ENCODE assay signal across 20 cellular contexts in genomic region chr15:59550961-59551360, GRCh38.
DNase-seq lines count a peak whose midpoint lies in the region; TF ChIP-seq lines count a peak whose summit lies in the region.
"Had no signal": no experiment of that assay in that cellular context is flagged by ENCODE, and none has a peak within 500 bp of the region (broad histone marks: within the 10 kb centered on the region; RNA-seq: fewer than 3 reads in every experiment).

No MANE protein-coding gene starts in this region.

- no peak overlapping the region for H3K4me2 ChIP-seq in hepatocyte
- H3K4me2 ChIP-seq: KMS-11, neural progenitor cell had no signal

- H3K27me3 ChIP-seq in Caco-2 (replicated peaks; ENCODE audit: control insufficient read depth, insufficient read depth, low read length) (no peaks in the 10 kb centered on the region; the same call in 1 of the 2 replicates), hepatocyte (no peaks in the 10 kb centered on the region), esophagus squamous epithelium (peaks cover 0 to 53% (median 0%) of the 10 kb centered on the region in 4 donors)
- H3K27me3 ChIP-seq: right lobe of liver had no signal

- BruUV-seq in Caco-2 (replicated peaks; lab: Mats Ljungman, UMichigan) = no TSS peak

- CTCF ChIA-PET in Caco-2 (lab: Charles Lee) (interaction anchor here (1.2 kb wide), 1 partner anchor 22 kb away, joined by 4 read pairs; no protein-coding TSS in a partner anchor), HEK293 (lab: Yijun Ruan, JAX) (interaction anchor here (0.8 kb wide), 2 partner anchors 18 to 22 kb away, joined by 4 read pairs; no protein-coding TSS in a partner anchor)

- H3K9me2 ChIP-seq in hepatocyte (replicated peaks; ENCODE audit: insufficient read depth) = no peaks in the 10 kb centered on the region

- no peak overlapping the region for H3K4me3 Mint-ChIP-seq in Caco-2 (ENCODE audit: unreplicated experiment)
- H3K4me3 Mint-ChIP-seq: activated CD8-positive, alpha-beta T cell treated with anti-CD3 and anti-CD28 coated beads for 36 hours; activated naive CD8-positive, alpha-beta T cell treated with anti-CD3 and anti-CD28 coated beads, Interleukin-2, amount 10 ng/mL, durations not matched to agents 7 days and 5 days; neural progenitor cell; stimulated activated naive CD8-positive, alpha-beta T cell treated with anti-CD3 and anti-CD28 coated beads, Interleukin-15, Interleukin-2, amounts not matched to agents 100 ng/mL and 50 ng/mL, for 24 hours had no signal

- H3K27me3 Mint-ChIP-seq in Caco-2 (ENCODE audit: insufficient read depth, unreplicated experiment) = peaks cover 2% of the 10 kb centered on the region

- H3K79me2 ChIP-seq in hepatocyte = no peaks in the 10 kb centered on the region

- no peak overlapping the region for H3K27ac Mint-ChIP-seq in Caco-2 (ENCODE audit: unreplicated experiment)
- H3K27ac Mint-ChIP-seq: activated CD8-positive, alpha-beta T cell treated with anti-CD3 and anti-CD28 coated beads for 36 hours; activated naive CD8-positive, alpha-beta T cell treated with anti-CD3 and anti-CD28 coated beads, Interleukin-2, amount 10 ng/mL, durations not matched to agents 7 days and 5 days; neural progenitor cell; stimulated activated naive CD8-positive, alpha-beta T cell treated with anti-CD3 and anti-CD28 coated beads, Interleukin-15, Interleukin-2, amounts not matched to agents 100 ng/mL and 50 ng/mL, for 24 hours had no signal

- H3K9me3 ChIP-seq in Caco-2 = no peaks in the 10 kb centered on the region
- no peaks in the 10 kb centered on the region for H3K9me3 ChIP-seq in HEK293 (ENCODE audit: control insufficient read depth, insufficient read depth, low read depth, low read length)
- no peaks in the 10 kb centered on the region for H3K9me3 ChIP-seq in hepatocyte (ENCODE audit: low read depth)
- no peaks in the 10 kb centered on the region for H3K9me3 ChIP-seq in esophagus squamous epithelium
- H3K9me3 ChIP-seq: lower lobe of right lung, right lobe of liver had no signal

- H2AFZ ChIP-seq in hepatocyte = no peak overlapping the region
- H2AFZ ChIP-seq: neural progenitor cell had no signal

- POLR2A ChIA-PET in Caco-2 (lab: Charles Lee) = no interaction called here
- POLR2A ChIA-PET in HEK293 (lab: Yijun Ruan, JAX) = no interaction called here

- H3K36me3 ChIP-seq in Caco-2 (ENCODE audit: control insufficient read depth, insufficient read depth, low read length) (no peaks in the 10 kb centered on the region), HEK293 (ENCODE audit: control insufficient read depth in 2 of 2, insufficient read depth in 1 of 2, low read length in 2 of 2) (no peaks in the 10 kb centered on the region), hepatocyte (replicated peaks; ENCODE audit: insufficient read depth, low read depth) (no peaks in the 10 kb centered on the region), esophagus squamous epithelium (no peaks in the 10 kb centered on the region)
- H3K36me3 ChIP-seq: lower lobe of right lung, neural progenitor cell, right lobe of liver had no signal

- intact Hi-C loops in Caco-2 (cut with micrococcal nuclease; ENCODE audit: unreplicated experiment) (no loop called here), cardiac septum (cut with DNase I) (no loop called here), esophagus squamous epithelium (cut with DNase I) (no loop called here), posterior cingulate gyrus (cut with DNase I) (no loop called here)

- H3K4me3 ChIP-seq in Caco-2 (ENCODE audit: low read depth, low read length) (no peak overlapping the region), HEK293 (ENCODE audit: low read depth, low read length) (no peak overlapping the region), hepatocyte (no peak overlapping the region), esophagus squamous epithelium (no peak overlapping the region)
- H3K4me3 ChIP-seq: lower lobe of right lung, neural progenitor cell, right lobe of liver had no signal

- DNase-seq in Caco-2 = peak; percentile 24 to 43
- DNase-seq in NCI-H69 (lab: John Stamatoyannopoulos, UW) = peak; percentile 93
- DNase-seq in hepatocyte (ENCODE audit: low spot score) = no peak
- DNase-seq in cardiac septum (ENCODE audit: low spot score) = no peak
- DNase-seq in esophagus squamous epithelium (lab: John Stamatoyannopoulos, UW) = no peak
- no peak for DNase-seq in NOMO-1 treated with DMSO at 0.1 percent for 48 hours (lab: John Stamatoyannopoulos, UW; ENCODE audit: unreplicated experiment)
- no peak for DNase-seq in posterior cingulate gyrus
- DNase-seq: activated CD8-positive, alpha-beta T cell treated with anti-CD3 and anti-CD28 coated beads for 36 hours; activated effector memory CD4-positive, alpha-beta T cell treated with Interleukin-2 at 50 U/mL for 16 hours; activated naive CD8-positive, alpha-beta T cell treated with anti-CD3 and anti-CD28 coated beads, Interleukin-2, amount 10 ng/mL, durations not matched to agents 7 days and 5 days; activated T-cell treated with anti-CD3 and anti-CD28 coated beads for 4 hours; central memory CD4-positive, alpha-beta T cell; lower lobe of right lung; NCI-H1105; NCI-H2171; right lobe of liver had no signal

- peaks cover 34% of the 10 kb centered on the region for H3K4me1 Mint-ChIP-seq in Caco-2 (ENCODE audit: low read depth, unreplicated experiment)
- H3K4me1 Mint-ChIP-seq: activated naive CD8-positive, alpha-beta T cell treated with anti-CD3 and anti-CD28 coated beads, Interleukin-2, amount 10 ng/mL, durations not matched to agents 7 days and 5 days had no signal

- H4K20me1 ChIP-seq in hepatocyte (ENCODE audit: insufficient read depth, poor library complexity, severe bottlenecking) = no peaks in the 10 kb centered on the region

- H3K27ac ChIP-seq in HEK293 (ENCODE audit: extremely low read depth, low read depth, low read length) (no peak overlapping the region), hepatocyte (peak overlapping the region; percentile 3), esophagus squamous epithelium (no peak overlapping the region)
- H3K27ac ChIP-seq: KMS-11, lower lobe of right lung, neural progenitor cell, right lobe of liver had no signal

- no peaks in the 10 kb centered on the region for H3K36me3 Mint-ChIP-seq in Caco-2 (ENCODE audit: insufficient read depth, unreplicated experiment)
- H3K36me3 Mint-ChIP-seq: activated naive CD8-positive, alpha-beta T cell treated with anti-CD3 and anti-CD28 coated beads, Interleukin-2, amount 10 ng/mL, durations not matched to agents 7 days and 5 days; neural progenitor cell had no signal

- H3K4me1 ChIP-seq in Caco-2 (peaks cover 31% of the 10 kb centered on the region), HEK293 (ENCODE audit: control insufficient read depth, insufficient read depth, low read length) (no peaks in the 10 kb centered on the region), hepatocyte (ENCODE audit: insufficient read depth) (peaks cover 12% of the 10 kb centered on the region), esophagus squamous epithelium (peaks cover 0 to 2% (median 0%) of the 10 kb centered on the region in 3 donors)
- H3K4me1 ChIP-seq: lower lobe of right lung had no signal

- TF ChIP-seq CTCF in Caco-2 (IDR thresholded peaks at IDR 0.05; ENCODE audit: insufficient read depth in 1 of 2, low read depth in 1 of 2, low read length in 1 of 2, severe bottlenecking in 1 of 2, unreplicated experiment in 1 of 2) = no peak
- no peak for TF ChIP-seq CTCF in HEK293 (tag by site-specific recombination; IDR thresholded peaks at IDR 0.05)
- no peak for TF ChIP-seq CTCF in hepatocyte (IDR thresholded peaks at IDR 0.05; ENCODE audit: poor library complexity)
- TF ChIP-seq CTCF in esophagus squamous epithelium (IDR thresholded peaks at IDR 0.05) = no peak

- TF ChIP-seq POLR2A in esophagus squamous epithelium (IDR thresholded peaks at IDR 0.05) = no peak

- 32% methylated on average over 4 of the region's 4 CpGs for WGBS in hepatocyte (ENCODE audit: low lambda C conversion rate, missing lambda C conversion rate)
- WGBS in esophagus squamous epithelium, 2 donors = 47 to 56% methylated on average over 4 of the region's 4 CpGs

- H3K9me3 Mint-ChIP-seq in Caco-2 (ENCODE audit: unreplicated experiment) = peaks cover 11% of the 10 kb centered on the region
- H3K9me3 Mint-ChIP-seq: activated CD8-positive, alpha-beta T cell treated with anti-CD3 and anti-CD28 coated beads for 36 hours; activated naive CD8-positive, alpha-beta T cell treated with anti-CD3 and anti-CD28 coated beads, Interleukin-2, amount 10 ng/mL, durations not matched to agents 7 days and 5 days; stimulated activated naive CD8-positive, alpha-beta T cell treated with anti-CD3 and anti-CD28 coated beads, Interleukin-15, Interleukin-2, amounts not matched to agents 100 ng/mL and 50 ng/mL, for 24 hours had no signal

TF ChIP-seq in HEK293, 187 proteins besides CTCF, POLR2A, EP300 and RAD21:
- 0 out of 2 replicates have a peak, but pooled peaks have one; percentile 14 for TF ChIP-seq FEZF1 (tag by site-specific recombination; IDR thresholded peaks at IDR 0.05)
- no peak for TF ChIP-seq ZNF561 (tag by site-specific recombination; IDR thresholded peaks at IDR 0.05; ENCODE audit: borderline replicate concordance)

Comparison
In these comparisons a context has a peak if more than half of its experiments do, and no peak if none do; other contexts are left out.
1. DNase-seq: peak in Caco-2 (2 of 2) and NCI-H69 (single experiment); none in hepatocyte (single experiment), cardiac septum (single experiment), esophagus squamous epithelium (single experiment), NOMO-1 treated with DMSO at 0.1 percent for 48 hours (single experiment) and posterior cingulate gyrus (0 of 10).